ENCODE assay signal across 8 cellular contexts in genomic region chr1:9181176-9181906, GRCh38. TPM values are rescaled to one million over a fixed set of nuclear protein-coding genes. Genes with fewer than 3 reads are reported as not detected.
DNase-seq lines count a peak whose midpoint lies in the region; ATAC-seq and TF ChIP-seq lines count a peak whose summit lies in the region.

No MANE protein-coding gene starts in this region.

- H3K27ac Mint-ChIP-seq in activated CD8-positive, alpha-beta T cell treated with anti-CD3 and anti-CD28 coated beads, Interleukin-2, amount 10 ng/mL, durations not matched to agents 7 days and 5 days: peak overlapping the region; percentile 64
- no peak overlapping the region for H3K27ac Mint-ChIP-seq in effector memory CD8-positive, alpha-beta T cell

- peaks cover 14% of the 10 kb centered on the region for H3K27me3 Mint-ChIP-seq in activated CD8-positive, alpha-beta T cell treated with anti-CD3 and anti-CD28 coated beads, Interleukin-2, amount 10 ng/mL, durations not matched to agents 7 days and 5 days (ENCODE audit: low read depth)
- peaks cover 14 to 45% of the 10 kb centered on the region in 2 donors for H3K27me3 Mint-ChIP-seq in effector memory CD8-positive, alpha-beta T cell

- POLR2A ChIA-PET in AG04449 (lab: Yijun Ruan, JAX): interaction anchor here (0.6 kb wide), 1 partner anchor 40 kb away, joined by 5 read pairs; no protein-coding TSS in a partner anchor
- POLR2A ChIA-PET in activated CD8-positive, alpha-beta T cell treated with anti-CD3 and anti-CD28 coated beads, Interleukin-2, amount 10 ng/mL, durations not matched to agents 7 days and 5 days (lab: Charles Lee): interaction anchor here (0.7 kb wide), 1 partner anchor 12 kb away, joined by 3 read pairs; no protein-coding TSS in a partner anchor

- CTCF ChIA-PET in AG04449 (lab: Yijun Ruan, JAX): interaction anchor here (0.6 to 4.4 kb wide), 23 partner anchors 8 to 75 kb away, joined by 3 to 35 read pairs (median 5); no protein-coding TSS in a partner anchor
- CTCF ChIA-PET in activated CD8-positive, alpha-beta T cell treated with anti-CD3 and anti-CD28 coated beads, Interleukin-2, amount 10 ng/mL, durations not matched to agents 7 days and 5 days (lab: Charles Lee): interaction anchor here (0.6 to 3.1 kb wide), 17 partner anchors 7 to 310 kb away, joined by 3 to 12 read pairs (median 4); partner anchors contain the start of gene H6PD

- H3K4me3 ChIP-seq in AG04449 (ENCODE audit: low read depth, low read length): peak overlapping the region; percentile 87

- DNase-seq in AG04449 (ENCODE audit: low read depth, low spot score): no peak
- DNase-seq in NCI-H2081 (lab: John Stamatoyannopoulos, UW): peak; percentile 59 to 69
- peak; percentile 76 for DNase-seq in activated CD8-positive, alpha-beta T cell treated with anti-CD3 and anti-CD28 coated beads, Interleukin-2, amount 10 ng/mL, durations not matched to agents 7 days and 5 days
- peak; percentile 62 to 64 (median 63) for DNase-seq in effector memory CD8-positive, alpha-beta T cell
- peak; percentile 93 for DNase-seq in mesenteric fat pad (ENCODE audit: low spot score)
- DNase-seq in stimulated activated CD8-positive, alpha-beta memory T cell treated with anti-CD3 and anti-CD28 coated beads, Interleukin-2, amount 100 ng/mL, for 1 hour (ENCODE audit: low read depth in 2 of 2): peak; percentile 27 to 51
- no peak for DNase-seq in OCI-M2 (lab: John Stamatoyannopoulos, UW; ENCODE audit: unreplicated experiment)

- TF ChIP-seq CTCF in AG04449 (IDR thresholded peaks at IDR 0.05; ENCODE audit: insufficient read depth, low read length, missing control alignments): peak; percentile 99

- H3K4me1 Mint-ChIP-seq in activated CD8-positive, alpha-beta T cell treated with anti-CD3 and anti-CD28 coated beads, Interleukin-2, amount 10 ng/mL, durations not matched to agents 7 days and 5 days (ENCODE audit: low read depth): peaks cover 37% of the 10 kb centered on the region
- peaks cover 2 to 8% of the 10 kb centered on the region in 2 donors for H3K4me1 Mint-ChIP-seq in effector memory CD8-positive, alpha-beta T cell (ENCODE audit: low read depth in 2 of 2)

- peak; percentile 35 for ATAC-seq in GM19023 (IDR thresholded peaks at IDR 0.05; ENCODE audit: unreplicated experiment)
- ATAC-seq in activated CD8-positive, alpha-beta T cell treated with anti-CD3 and anti-CD28 coated beads, Interleukin-2, amount 10 ng/mL, durations not matched to agents 7 days and 5 days: peak; percentile 77
- peak; percentile 64 for ATAC-seq in effector memory CD8-positive, alpha-beta T cell (replicated peaks)

- H3K4me3 Mint-ChIP-seq in activated CD8-positive, alpha-beta T cell treated with anti-CD3 and anti-CD28 coated beads, Interleukin-2, amount 10 ng/mL, durations not matched to agents 7 days and 5 days: peak overlapping the region; percentile 76
- H3K4me3 Mint-ChIP-seq in effector memory CD8-positive, alpha-beta T cell: peak overlapping the region; percentile 67 to 73

- H3K36me3 Mint-ChIP-seq in activated CD8-positive, alpha-beta T cell treated with anti-CD3 and anti-CD28 coated beads, Interleukin-2, amount 10 ng/mL, durations not matched to agents 7 days and 5 days (ENCODE audit: low read depth): peaks cover 18% of the 10 kb centered on the region
- H3K36me3 Mint-ChIP-seq in effector memory CD8-positive, alpha-beta T cell (ENCODE audit: insufficient read depth): no peaks in the 10 kb centered on the region

- H3K9me3 Mint-ChIP-seq in activated CD8-positive, alpha-beta T cell treated with anti-CD3 and anti-CD28 coated beads, Interleukin-2, amount 10 ng/mL, durations not matched to agents 7 days and 5 days (ENCODE audit: insufficient read depth): no peaks in the 10 kb centered on the region
- no peaks in the 10 kb centered on the region for H3K9me3 Mint-ChIP-seq in effector memory CD8-positive, alpha-beta T cell

RNA-seq across cellular contexts. Expression of gene GPR157, which starts 52.4 kb away (rescaled TPM):
- total RNA-seq in activated CD8-positive, alpha-beta T cell treated with anti-CD3 and anti-CD28 coated beads, Interleukin-2, amount 10 ng/mL, durations not matched to agents 7 days and 5 days: 1 to 10 TPM; 1.2 to 1.4 TPM
- 15.5 TPM for total RNA-seq in mesenteric fat pad

RNA-seq across cellular contexts. Expression of gene H6PD, which starts 53.2 kb away (rescaled TPM):
- total RNA-seq in activated CD8-positive, alpha-beta T cell treated with anti-CD3 and anti-CD28 coated beads, Interleukin-2, amount 10 ng/mL, durations not matched to agents 7 days and 5 days: 10 to 100 TPM in 1 of 2 experiments, 1 to 10 TPM in 1; 9.7 to 10.2 TPM
- total RNA-seq in mesenteric fat pad: 77.6 TPM

Comparison
In these comparisons a context has a peak if more than half of its experiments do, and no peak if none do; other contexts are left out.
1. DNase-seq: peak in NCI-H2081 (2 of 2), activated CD8-positive, alpha-beta T cell treated with anti-CD3 and anti-CD28 coated beads, Interleukin-2, amount 10 ng/mL, durations not matched to agents 7 days and 5 days (single experiment), effector memory CD8-positive, alpha-beta T cell (3 of 3), mesenteric fat pad (single experiment) and stimulated activated CD8-positive, alpha-beta memory T cell treated with anti-CD3 and anti-CD28 coated beads, Interleukin-2, amount 100 ng/mL, for 1 hour (2 of 2); none in AG04449 (single experiment) and OCI-M2 (single experiment).
2. Peak in every context shown above with its lines, with median percentiles within 50 percentile points of each other: ATAC-seq.